1 cellular context compared by ENCODE assay signal in the genomic region with DNA sequence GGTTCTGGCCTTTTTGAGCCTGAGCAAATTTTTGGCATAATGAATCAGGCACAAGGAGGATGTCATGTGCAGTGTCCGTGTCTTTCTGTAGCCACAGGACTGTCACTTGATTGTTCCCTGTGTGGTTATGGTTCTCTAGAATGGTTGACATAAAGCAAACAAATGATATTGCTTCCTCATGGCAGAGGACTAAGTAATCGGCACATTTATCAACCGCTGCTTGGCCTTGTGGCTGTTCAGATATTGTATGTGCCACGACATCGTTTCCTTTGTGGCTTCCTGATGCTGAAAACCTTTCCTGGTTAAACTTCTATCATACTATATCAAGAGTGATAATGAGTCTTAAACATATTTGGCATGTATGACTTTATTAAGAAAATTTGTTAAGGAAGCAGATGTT.
TF ChIP-seq lines count a peak whose summit lies in the region.

No MANE protein-coding gene starts in this region.

TF ChIP-seq in HepG2, 621 proteins besides CTCF, POLR2A, EP300 and RAD21 (continued from another document):
- TF ChIP-seq, protein P1, sequence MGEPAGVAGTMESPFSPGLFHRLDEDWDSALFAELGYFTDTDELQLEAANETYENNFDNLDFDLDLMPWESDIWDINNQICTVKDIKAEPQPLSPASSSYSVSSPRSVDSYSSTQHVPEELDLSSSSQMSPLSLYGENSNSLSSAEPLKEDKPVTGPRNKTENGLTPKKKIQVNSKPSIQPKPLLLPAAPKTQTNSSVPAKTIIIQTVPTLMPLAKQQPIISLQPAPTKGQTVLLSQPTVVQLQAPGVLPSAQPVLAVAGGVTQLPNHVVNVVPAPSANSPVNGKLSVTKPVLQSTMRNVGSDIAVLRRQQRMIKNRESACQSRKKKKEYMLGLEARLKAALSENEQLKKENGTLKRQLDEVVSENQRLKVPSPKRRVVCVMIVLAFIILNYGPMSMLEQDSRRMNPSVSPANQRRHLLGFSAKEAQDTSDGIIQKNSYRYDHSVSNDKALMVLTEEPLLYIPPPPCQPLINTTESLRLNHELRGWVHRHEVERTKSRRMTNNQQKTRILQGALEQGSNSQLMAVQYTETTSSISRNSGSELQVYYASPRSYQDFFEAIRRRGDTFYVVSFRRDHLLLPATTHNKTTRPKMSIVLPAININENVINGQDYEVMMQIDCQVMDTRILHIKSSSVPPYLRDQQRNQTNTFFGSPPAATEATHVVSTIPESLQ (CRISPR knock-in tag; conservative IDR thresholded peaks at IDR 0.05): no peak
- TF ChIP-seq, protein P2, sequence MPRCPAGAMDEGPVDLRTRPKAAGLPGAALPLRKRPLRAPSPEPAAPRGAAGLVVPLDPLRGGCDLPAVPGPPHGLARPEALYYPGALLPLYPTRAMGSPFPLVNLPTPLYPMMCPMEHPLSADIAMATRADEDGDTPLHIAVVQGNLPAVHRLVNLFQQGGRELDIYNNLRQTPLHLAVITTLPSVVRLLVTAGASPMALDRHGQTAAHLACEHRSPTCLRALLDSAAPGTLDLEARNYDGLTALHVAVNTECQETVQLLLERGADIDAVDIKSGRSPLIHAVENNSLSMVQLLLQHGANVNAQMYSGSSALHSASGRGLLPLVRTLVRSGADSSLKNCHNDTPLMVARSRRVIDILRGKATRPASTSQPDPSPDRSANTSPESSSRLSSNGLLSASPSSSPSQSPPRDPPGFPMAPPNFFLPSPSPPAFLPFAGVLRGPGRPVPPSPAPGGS (CRISPR knock-in tag; IDR thresholded peaks at IDR 0.05): no peak
